12 cellular contexts compared by ENCODE assay signal in genomic region chr9:19451240-19452087, GRCh38. TPM values are rescaled to one million over a fixed set of nuclear protein-coding genes. Genes with fewer than 3 reads are reported as not detected.
DNase-seq lines count a peak whose midpoint lies in the region; ATAC-seq and TF ChIP-seq lines count a peak whose summit lies in the region.
"Had no signal": no experiment of that assay in that cellular context is flagged by ENCODE, and none has a peak within 500 bp of the region (broad histone marks: within the 10 kb centered on the region; RNA-seq: fewer than 3 reads in every experiment).

No MANE protein-coding gene starts in this region.

- peaks cover 5% of the 10 kb centered on the region for H3K36me3 Mint-ChIP-seq in type B pancreatic cell

- H3K4me1 Mint-ChIP-seq in type B pancreatic cell (ENCODE audit: unreplicated experiment) = no peaks in the 10 kb centered on the region
- H3K4me1 Mint-ChIP-seq in stimulated activated naive CD8-positive, alpha-beta T cell treated with anti-CD3 and anti-CD28 coated beads, Interleukin-15, amount 100 ng/mL, for 72 hours = peaks cover 7% of the 10 kb centered on the region
- H3K4me1 Mint-ChIP-seq: nephron had no signal

- H3K27me3 Mint-ChIP-seq in type B pancreatic cell = no peaks in the 10 kb centered on the region
- H3K27me3 Mint-ChIP-seq in stimulated activated naive CD8-positive, alpha-beta T cell treated with anti-CD3 and anti-CD28 coated beads, Interleukin-15, amount 100 ng/mL, for 72 hours = no peaks in the 10 kb centered on the region

- DNase-seq in type B pancreatic cell (ENCODE audit: extremely low spot score, unreplicated experiment) = no peak
- DNase-seq in NCI-H1092 (lab: John Stamatoyannopoulos, UW) = no peak
- no peak for DNase-seq in anterior cingulate cortex (lab: John Stamatoyannopoulos, UW)
- no peak for DNase-seq in stimulated activated naive CD8-positive, alpha-beta T cell treated with anti-CD3 and anti-CD28 coated beads, Interleukin-15, amount 100 ng/mL, for 72 hours
- DNase-seq: GOT3, NCI-H510A treated with DMSO at 0.1 percent for 48 hours, stomach had no signal

- H3K27ac Mint-ChIP-seq in type B pancreatic cell = peak overlapping the region; percentile 71
- no peak overlapping the region for H3K27ac Mint-ChIP-seq in stimulated activated naive CD8-positive, alpha-beta T cell treated with anti-CD3 and anti-CD28 coated beads, Interleukin-15, amount 100 ng/mL, for 72 hours
- H3K27ac Mint-ChIP-seq: nephron; T-helper 1 cell treated with Interleukin-12 subunit alpha and Interleukin-12 subunit beta and Interleukin-4 antibody, amounts not matched to agents 30 μg/mL and 1 μg/mL, for 36 hours had no signal

- ATAC-seq in GM19324 (IDR thresholded peaks at IDR 0.05; ENCODE audit: low FRiP score, unreplicated experiment) = peak; percentile 86
- peak; percentile 99 for ATAC-seq in HG02623 (IDR thresholded peaks at IDR 0.05; ENCODE audit: unreplicated experiment)
- ATAC-seq in HG03432 (IDR thresholded peaks at IDR 0.05; ENCODE audit: unreplicated experiment) = peak; percentile 94
- no peak for ATAC-seq in stimulated activated naive CD8-positive, alpha-beta T cell treated with anti-CD3 and anti-CD28 coated beads, Interleukin-15, amount 100 ng/mL, for 72 hours

- no peak overlapping the region for H3K4me3 Mint-ChIP-seq in type B pancreatic cell
- no peak overlapping the region for H3K4me3 Mint-ChIP-seq in stimulated activated naive CD8-positive, alpha-beta T cell treated with anti-CD3 and anti-CD28 coated beads, Interleukin-15, amount 100 ng/mL, for 72 hours
- H3K4me3 Mint-ChIP-seq: nephron; T-helper 1 cell treated with Interleukin-12 subunit alpha and Interleukin-12 subunit beta and Interleukin-4 antibody, amounts not matched to agents 30 μg/mL and 1 μg/mL, for 36 hours had no signal

- H3K9me3 Mint-ChIP-seq in type B pancreatic cell = no peaks in the 10 kb centered on the region
- no peaks in the 10 kb centered on the region for H3K9me3 Mint-ChIP-seq in stimulated activated naive CD8-positive, alpha-beta T cell treated with anti-CD3 and anti-CD28 coated beads, Interleukin-15, amount 100 ng/mL, for 72 hours
- H3K9me3 Mint-ChIP-seq: nephron; T-helper 1 cell treated with Interleukin-12 subunit alpha and Interleukin-12 subunit beta and Interleukin-4 antibody, amounts not matched to agents 30 μg/mL and 1 μg/mL, for 36 hours had no signal

- no peak for TF ChIP-seq CTCF in type B pancreatic cell (conservative IDR thresholded peaks at IDR 0.05)

RNA-seq across cellular contexts. Expression of gene ACER2, which starts 42.7 kb away (rescaled TPM):
- total RNA-seq in type B pancreatic cell (ENCODE audit: low replicate concordance) = 9.2 and 15.3 TPM in 2 replicates
